Comparison of ENCODE assay signal across 23 cellular contexts in genomic region chr2:149617476-149617875, GRCh38. TPM values are rescaled to one million over a fixed set of nuclear protein-coding genes. Genes with fewer than 3 reads are reported as not detected.
A peak's percentile ranks its signal among the peaks of the same experiment; 100 is the strongest.
DNase-seq lines count a peak whose midpoint lies in the region; ATAC-seq and TF ChIP-seq lines count a peak whose summit lies in the region.
"Had no signal": no experiment of that assay in that cellular context is flagged by ENCODE, and none has a peak within 500 bp of the region (broad histone marks: within the 10 kb centered on the region; RNA-seq: fewer than 3 reads in every experiment).

No MANE protein-coding gene starts in this region.

- no peaks in the 10 kb centered on the region for H4K20me1 ChIP-seq in GM23338 (replicated peaks; ENCODE audit: insufficient read depth)

- H3K4me3 Mint-ChIP-seq in GM23338: no peak overlapping the region
- H3K4me3 Mint-ChIP-seq: activated CD4-positive, alpha-beta memory T cell treated with anti-CD3 and anti-CD28 coated beads, Interleukin-2, amount 10 ng/mL, durations not matched to agents 7 days and 5 days; activated naive CD8-positive, alpha-beta T cell treated with anti-CD3 and anti-CD28 coated beads, Interleukin-2, amount 50 U/mL, for 24 hours; IgD-negative memory B cell had no signal

- H3K4me3 ChIP-seq in fibroblast of pulmonary artery (replicated peaks; ENCODE audit: low read depth, low read length) (no peak overlapping the region), skeletal muscle satellite cell (ENCODE audit: low read length) (no peak overlapping the region), GM23338 (no peak overlapping the region)
- H3K4me3 ChIP-seq: MG63 had no signal

- no peaks in the 10 kb centered on the region for H3K9me3 Mint-ChIP-seq in GM23338
- H3K9me3 Mint-ChIP-seq: activated CD4-positive, alpha-beta memory T cell treated with anti-CD3 and anti-CD28 coated beads, Interleukin-2, amount 10 ng/mL, durations not matched to agents 7 days and 5 days; activated naive CD8-positive, alpha-beta T cell treated with anti-CD3 and anti-CD28 coated beads, Interleukin-2, amount 50 U/mL, for 24 hours; IgD-negative memory B cell had no signal

- H3K27ac ChIP-seq in GM23338 (ENCODE audit: low read depth): no peak overlapping the region
- H3K27ac ChIP-seq: HL-60, neutrophil had no signal

- no peaks in the 10 kb centered on the region for H3K36me3 Mint-ChIP-seq in GM23338 (ENCODE audit: low read depth)
- H3K36me3 Mint-ChIP-seq: IgD-negative memory B cell had no signal

- no peak overlapping the region for H2AFZ ChIP-seq in GM23338

- no peaks in the 10 kb centered on the region for H3K79me2 ChIP-seq in GM23338 (replicated peaks; ENCODE audit: insufficient read depth)

- H3K4me1 Mint-ChIP-seq in GM23338: peaks cover 4% of the 10 kb centered on the region; the same call in 2 of the 3 replicates
- H3K4me1 Mint-ChIP-seq: activated CD4-positive, alpha-beta memory T cell treated with anti-CD3 and anti-CD28 coated beads, Interleukin-2, amount 10 ng/mL, durations not matched to agents 7 days and 5 days; activated naive CD8-positive, alpha-beta T cell treated with anti-CD3 and anti-CD28 coated beads, Interleukin-2, amount 50 U/mL, for 24 hours; IgD-negative memory B cell had no signal

- DNase-seq in HT1080 (ENCODE audit: low read depth) (peak; percentile 23), SW480 (ENCODE audit: low spot score) (peak; percentile 5), fibroblast of pulmonary artery (ENCODE audit: low read depth) (peak; percentile 28), GM23338 (ENCODE audit: low spot score) (no peak), hippocampal formation (lab: John Stamatoyannopoulos, UW) (no peak), NCI-H510A treated with DMSO at 0.1 percent for 48 hours (lab: John Stamatoyannopoulos, UW) (no peak)
- DNase-seq: activated CD4-positive, alpha-beta memory T cell treated with anti-CD3 and anti-CD28 coated beads, Interleukin-2, amount 10 ng/mL, durations not matched to agents 7 days and 5 days; activated CD4-positive, CD25-positive, alpha-beta regulatory T cell; activated gamma-delta T cell; activated naive CD8-positive, alpha-beta T cell treated with anti-CD3 and anti-CD28 coated beads, Interleukin-2, amount 50 U/mL, for 24 hours; activated T-cell treated with anti-CD3 and anti-CD28 coated beads for 4 hours; dermis blood vessel endothelial cell; GOT3; MG63; NCI-H1436 treated with DMSO at 0.1 percent for 48 hours; NCI-H526; stimulated activated CD4-positive, alpha-beta T cell treated with anti-CD3 and anti-CD28 coated beads, Interleukin-2, amount 100 ng/mL, for 48 hours; stimulated activated naive CD4-positive, alpha-beta T cell; T1000 had no signal

- no peaks in the 10 kb centered on the region for H3K9me2 ChIP-seq in GM23338 (ENCODE audit: insufficient read depth)

- H3K4me1 ChIP-seq in skeletal muscle satellite cell (ENCODE audit: control insufficient read depth, insufficient read depth, low read length) (peaks cover 18% of the 10 kb centered on the region), GM23338 (ENCODE audit: insufficient read depth) (no peaks in the 10 kb centered on the region)

- H3K4me2 ChIP-seq in skeletal muscle satellite cell (ENCODE audit: low read length) (peak overlapping the region; percentile 14), GM23338 (no peak overlapping the region)

- H3K36me3 ChIP-seq in skeletal muscle satellite cell (ENCODE audit: insufficient read depth, low read length): no peaks in the 10 kb centered on the region
- H3K36me3 ChIP-seq in GM23338 (ENCODE audit: insufficient read depth): no peaks in the 10 kb centered on the region
- H3K36me3 ChIP-seq: MG63, neutrophil had no signal

- H3F3A ChIP-seq in GM23338 (replicated peaks; ENCODE audit: low read depth): no peaks in the 10 kb centered on the region

- no peaks in the 10 kb centered on the region for H3K27me3 Mint-ChIP-seq in GM23338 (ENCODE audit: insufficient read depth, low read depth, poor library complexity)

- no peak overlapping the region for H3K9ac ChIP-seq in skeletal muscle satellite cell (ENCODE audit: low read depth, low read length)

- no peak overlapping the region for H3K27ac Mint-ChIP-seq in GM23338
- H3K27ac Mint-ChIP-seq: activated CD4-positive, alpha-beta memory T cell treated with anti-CD3 and anti-CD28 coated beads, Interleukin-2, amount 10 ng/mL, durations not matched to agents 7 days and 5 days; activated naive CD8-positive, alpha-beta T cell treated with anti-CD3 and anti-CD28 coated beads, Interleukin-2, amount 50 U/mL, for 24 hours had no signal

- TF ChIP-seq CTCF in fibroblast of pulmonary artery (IDR thresholded peaks at IDR 0.05; ENCODE audit: low read length, missing control alignments) (no peak), GM23338 (conservative IDR thresholded peaks at IDR 0.05; ENCODE audit: low read depth in 2 of 2) (no peak)

- no peak for ATAC-seq in GM23338
- ATAC-seq: activated naive CD8-positive, alpha-beta T cell treated with anti-CD3 and anti-CD28 coated beads, Interleukin-2, amount 50 U/mL, for 24 hours had no signal

- H3K9me3 ChIP-seq in skeletal muscle satellite cell (replicated peaks; ENCODE audit: low read length): no peaks in the 10 kb centered on the region
- H3K9me3 ChIP-seq: MG63, neutrophil had no signal

- H3K27me3 ChIP-seq in skeletal muscle satellite cell (ENCODE audit: control insufficient read depth, insufficient read depth, low read length) (no peaks in the 10 kb centered on the region), GM23338 (ENCODE audit: insufficient read depth) (no peaks in the 10 kb centered on the region)
- H3K27me3 ChIP-seq: MG63 had no signal

TF ChIP-seq in GM23338, 12 proteins besides CTCF, POLR2A, EP300 and RAD21 (continues in another document):
- no peak for TF ChIP-seq ZNF114 (CRISPR knock-in tag; IDR thresholded peaks at IDR 0.05)
- TF ChIP-seq JUNB (IDR thresholded peaks at IDR 0.05; ENCODE audit: unreplicated experiment): no peak
- no peak for TF ChIP-seq NANOG (IDR thresholded peaks at IDR 0.05; ENCODE audit: borderline replicate concordance)
- TF ChIP-seq REST (IDR thresholded peaks at IDR 0.05; ENCODE audit: unreplicated experiment): no peak
- TF ChIP-seq CREB1 (CRISPR knock-in tag; IDR thresholded peaks at IDR 0.05; ENCODE audit: low read depth): no peak
- no peak for TF ChIP-seq EZH2 (IDR thresholded peaks at IDR 0.05; ENCODE audit: low read depth, unreplicated experiment)

RNA-seq across cellular contexts. Expression of gene MMADHC, which starts 29.9 kb away (rescaled TPM):
- total RNA-seq in HT1080 (2014; rRNA removed; shearing (Covaris generic)): 148 and 170 TPM in 2 replicates
- 185 and 189 TPM in 2 replicates for polyA plus RNA-seq in HT1080 (2015; cell fraction: cytosol; rRNA removed)
- 114 TPM in 2 replicates for polyA plus RNA-seq in HT1080 (2015; cell fraction: nucleus; rRNA removed)
- 150 and 168 TPM in 2 replicates for total RNA-seq in skeletal muscle satellite cell (2012; rRNA removed)
- 135 and 147 TPM in 2 replicates for total RNA-seq in GM23338 (2014; rRNA removed; shearing (Covaris generic))
- 137 and 163 TPM in 2 replicates for polyA plus RNA-seq in GM23338 (2016; fragmentation: Nextera tagmentation; extraction: Ambion mirVana)

Comparison
In these comparisons a context has a peak if more than half of its experiments do, and no peak if none do; other contexts are left out.
1. DNase-seq: peak in HT1080 (single experiment), SW480 (single experiment) and fibroblast of pulmonary artery (single experiment); none in GM23338 (single experiment), hippocampal formation (0 of 2) and NCI-H510A treated with DMSO at 0.1 percent for 48 hours (single experiment).